ENCODE assay signal across 28 cellular contexts in the genomic region with DNA sequence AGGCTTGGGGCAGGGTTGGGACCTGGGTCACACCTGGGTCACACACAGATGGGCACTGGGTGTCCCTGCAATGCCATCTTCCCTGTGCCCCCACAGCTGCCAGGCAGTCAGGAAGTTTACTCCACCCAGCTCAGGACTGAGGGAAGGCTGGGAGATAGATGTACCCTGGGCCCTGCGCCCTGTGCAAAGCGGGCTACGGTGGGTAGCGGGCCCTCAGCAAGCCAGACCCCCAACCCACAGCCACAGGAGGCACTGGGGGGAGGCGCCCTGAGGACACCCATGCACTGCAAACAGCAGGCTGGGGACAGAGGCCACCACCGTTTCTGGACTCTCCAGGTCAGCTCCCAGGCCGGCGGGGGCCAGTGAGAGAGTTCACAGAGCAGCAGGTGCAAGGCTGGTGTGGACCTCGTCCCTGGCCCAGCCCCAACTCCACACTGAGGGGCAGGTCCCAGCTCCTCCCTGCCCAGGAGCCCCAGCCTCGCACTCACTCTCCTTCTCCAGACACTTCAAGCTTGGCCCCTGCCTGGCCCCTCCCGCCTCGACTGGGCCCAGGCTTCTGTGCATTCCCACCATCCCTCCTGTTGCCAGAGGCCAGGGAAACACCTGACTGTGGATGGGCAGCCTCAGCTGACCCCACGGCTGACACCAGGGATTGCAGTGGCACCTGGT. TPM values are rescaled to one million over a fixed set of nuclear protein-coding genes. Genes with fewer than 3 reads are reported as not detected.
DNase-seq lines count a peak whose midpoint lies in the region; ATAC-seq, FAIRE-seq and TF ChIP-seq lines count a peak whose summit lies in the region.
"Had no signal": no experiment of that assay in that cellular context is flagged by ENCODE, and none has a peak within 500 bp of the region (broad histone marks: within the 10 kb centered on the region; RNA-seq: fewer than 3 reads in every experiment).

No MANE protein-coding gene starts in this region.

- CTCF ChIA-PET in CD4-positive, alpha-beta T cell (lab: Charles Lee), result interaction anchor here (1.6 kb wide), 1 partner anchor 11 kb away, joined by 4 read pairs; no protein-coding TSS in a partner anchor

- intact Hi-C loops in CD4-positive, alpha-beta T cell (cut with DNase I, micrococcal nuclease), result no loop called here
- intact Hi-C loops in pancreas (cut with DNase I), result no loop called here
- intact Hi-C loops in transverse colon (cut with DNase I; ENCODE audit: low total_unique reads), result loop anchor here (10.0 kb wide), 1 partner anchor 818 kb away; no protein-coding TSS in a partner anchor

- H3K9ac ChIP-seq in KMS-11, result no peak overlapping the region

- H2AFZ ChIP-seq in KMS-11 (ENCODE audit: low read depth), result no peak overlapping the region
- H2AFZ ChIP-seq: GM23338 had no signal

- no peaks in the 10 kb centered on the region for H3K27me3 Mint-ChIP-seq in CD4-positive, alpha-beta T cell
- no peaks in the 10 kb centered on the region for H3K27me3 Mint-ChIP-seq in effector memory CD8-positive, alpha-beta T cell

- TF ChIP-seq EP300 in transverse colon (IDR thresholded peaks at IDR 0.05; ENCODE audit: low read depth), result no peak

- no peaks in the 10 kb centered on the region for H3K9me3 ChIP-seq in CD4-positive, alpha-beta T cell (ENCODE audit: control insufficient read depth, low read length)
- H3K9me3 ChIP-seq in pancreas (no peaks in the 10 kb centered on the region), transverse colon (no peaks in the 10 kb centered on the region)
- H3K9me3 ChIP-seq: body of pancreas, gastroesophageal sphincter, SJCRH30, tibial artery had no signal

- H3K4me3 ChIP-seq in KMS-11 (IDR thresholded peaks at IDR 0.05; ENCODE audit: insufficient read depth, low read depth, low read length), result no peak overlapping the region
- H3K4me3 ChIP-seq in pancreas, result no peak overlapping the region
- H3K4me3 ChIP-seq in transverse colon, result no peak overlapping the region
- H3K4me3 ChIP-seq: body of pancreas, gastroesophageal sphincter, GM23338, SJCRH30, tibial artery had no signal

- no peak for TF ChIP-seq CTCF in CD4-positive, alpha-beta T cell (IDR thresholded peaks at IDR 0.05)
- TF ChIP-seq CTCF in KMS-11 (conservative IDR thresholded peaks at IDR 0.05; ENCODE audit: low read depth, low read length), result 0 out of 2 replicates have a peak, but pooled peaks have one; percentile 0
- no peak for TF ChIP-seq CTCF in pancreas (IDR thresholded peaks at IDR 0.05)
- TF ChIP-seq CTCF in transverse colon (IDR thresholded peaks at IDR 0.05), result no peak

- H3K36me3 Mint-ChIP-seq in CD4-positive, alpha-beta T cell (ENCODE audit: low read depth), result peaks cover 5% of the 10 kb centered on the region
- peaks cover 88% of the 10 kb centered on the region for H3K36me3 Mint-ChIP-seq in effector memory CD8-positive, alpha-beta T cell (ENCODE audit: insufficient read depth)
- H3K36me3 Mint-ChIP-seq: activated naive CD4-positive, alpha-beta T cell treated with anti-CD3 and anti-CD28 coated beads, Interleukin-2, amount 50 U/mL, for 72 hours; WTC11 had no signal

- no peaks in the 10 kb centered on the region for H3K79me2 ChIP-seq in KMS-11 (ENCODE audit: insufficient read depth, low read depth)

- no peak overlapping the region for H3K4me2 ChIP-seq in KMS-11

- no peak for FAIRE-seq in pancreas (lab: Jason Lieb, UNC)

- DNase-seq in CD4-positive, alpha-beta T cell, result peak in 1 of 10 experiments; percentile 24
- DNase-seq in effector memory CD8-positive, alpha-beta T cell, result no peak
- DNase-seq in pancreas, result peak in 5 of 6 donors; percentile 18 to 79 (median 56)
- DNase-seq in kidney tubule cell (ENCODE audit: low spot score), result no peak
- DNase-seq in transverse colon, result no peak
- DNase-seq in stimulated activated CD4-positive, alpha-beta T cell treated with anti-CD3 and anti-CD28 coated beads, Interleukin-2, amount 100 ng/mL, for 24 hours, result no peak
- DNase-seq: activated T-cell treated with anti-CD3 and anti-CD28 coated beads, Interleukin-2, amount 50 U/mL, for 4 hours; COR-L47; dermis blood vessel endothelial cell; NCI-H1417 treated with DMSO at 0.1 percent for 48 hours; NCI-H526 treated with DMSO at 0.1 percent for 48 hours; SJCRH30; stimulated activated CD4-positive, alpha-beta T cell treated with anti-CD3 and anti-CD28 coated beads, Interleukin-1b, Interleukin-23, amount 100 ng/mL, for 48 hours; stimulated activated naive CD8-positive, alpha-beta T cell treated with anti-CD3 and anti-CD28 coated beads, Interleukin-15, Interleukin-2, amounts not matched to agents 100 U/mL and 50 U/mL, for 24 hours; tibial artery had no signal

- no peak for ATAC-seq in CD4-positive, alpha-beta T cell (ENCODE audit: poor library complexity)
- no peak for ATAC-seq in effector memory CD8-positive, alpha-beta T cell (replicated peaks)
- no peak for ATAC-seq in pancreas
- ATAC-seq in GM21381 (IDR thresholded peaks at IDR 0.05; ENCODE audit: unreplicated experiment), result no peak
- ATAC-seq: activated naive CD4-positive, alpha-beta T cell treated with anti-CD3 and anti-CD28 coated beads, Interleukin-2, amount 50 U/mL, for 72 hours; activated T-cell treated with anti-CD3 and anti-CD28 coated beads, Interleukin-2, amount 50 U/mL, for 4 hours; body of pancreas; gastroesophageal sphincter; left lobe of liver; stimulated activated naive CD8-positive, alpha-beta T cell treated with anti-CD3 and anti-CD28 coated beads, Interleukin-15, Interleukin-2, amounts not matched to agents 100 U/mL and 50 U/mL, for 24 hours; WTC11 had no signal

- no peaks in the 10 kb centered on the region for H4K20me1 ChIP-seq in KMS-11 (ENCODE audit: insufficient read depth)

- WGBS in pancreas, 2 donors, result 61 to 65% methylated on average over 13 of the region's 13 CpGs
- WGBS in transverse colon (ENCODE audit: low coverage in 1 of 2), 2 donors, result 43% methylated on average over 6 of the region's 13 CpGs; no CpG with 5 or more reads in 1 of the 2 donors

- POLR2A ChIA-PET in CD4-positive, alpha-beta T cell (lab: Charles Lee), result no interaction called here

- H3K27ac ChIP-seq in CD4-positive, alpha-beta T cell (ENCODE audit: low read depth, low read length), result no peak overlapping the region
- H3K27ac ChIP-seq in KMS-11 (no peak overlapping the region), pancreas (no peak overlapping the region), transverse colon (peak overlapping the region in 2 of 4 donors; percentile 28 to 34)
- H3K27ac ChIP-seq: body of pancreas, SJCRH30 had no signal

- H3K4me1 Mint-ChIP-seq in CD4-positive, alpha-beta T cell (ENCODE audit: low read depth), result peaks cover 15% of the 10 kb centered on the region
- H3K4me1 Mint-ChIP-seq in effector memory CD8-positive, alpha-beta T cell (ENCODE audit: low read depth in 2 of 2), result peaks cover 28 to 29% of the 10 kb centered on the region in 2 donors

- H3K36me3 ChIP-seq in KMS-11 (ENCODE audit: insufficient read depth), result no peaks in the 10 kb centered on the region
- H3K36me3 ChIP-seq in pancreas, result peaks cover 0 to 12% (median 0%) of the 10 kb centered on the region in 3 donors
- H3K36me3 ChIP-seq in transverse colon, result no peaks in the 10 kb centered on the region
- H3K36me3 ChIP-seq: SJCRH30 had no signal

- no peaks in the 10 kb centered on the region for H3K4me1 ChIP-seq in KMS-11 (ENCODE audit: low read depth, poor library complexity, severe bottlenecking)
- H3K4me1 ChIP-seq in pancreas, result peaks cover 0 to 21% (median 9%) of the 10 kb centered on the region in 3 donors
- H3K4me1 ChIP-seq in transverse colon, result peaks cover 38 to 65% (median 43%) of the 10 kb centered on the region in 4 donors

- peak overlapping the region; percentile 62 for H3K4me3 Mint-ChIP-seq in CD4-positive, alpha-beta T cell
- H3K4me3 Mint-ChIP-seq in effector memory CD8-positive, alpha-beta T cell, result peak overlapping the region; percentile 15 to 56
- H3K4me3 Mint-ChIP-seq: activated T-cell treated with anti-CD3 and anti-CD28 coated beads, Interleukin-2, amount 50 U/mL, for 4 hours; GM23338; WTC11 had no signal

- H3K27ac Mint-ChIP-seq in CD4-positive, alpha-beta T cell, result peak overlapping the region; percentile 28
- H3K27ac Mint-ChIP-seq in effector memory CD8-positive, alpha-beta T cell, result peak overlapping the region; percentile 93
- H3K27ac Mint-ChIP-seq: activated naive CD4-positive, alpha-beta T cell treated with anti-CD3 and anti-CD28 coated beads, Interleukin-2, amount 50 U/mL, for 72 hours; GM23338; WTC11 had no signal

- H3K27me3 ChIP-seq in CD4-positive, alpha-beta T cell (ENCODE audit: control insufficient read depth, insufficient read depth, low read length), result no peaks in the 10 kb centered on the region
- H3K27me3 ChIP-seq in KMS-11 (ENCODE audit: insufficient read depth, low read depth) (peaks cover 5% of the 10 kb centered on the region; the same call in 1 of the 2 replicates), pancreas (no peaks in the 10 kb centered on the region), transverse colon (no peaks in the 10 kb centered on the region)
- H3K27me3 ChIP-seq: body of pancreas, gastroesophageal sphincter, SJCRH30, tibial artery had no signal

- in situ Hi-C loops in transverse colon (cut with MboI; ENCODE audit: low pct_ligation_motif_present in 1 of 4, low pct_unique_long_range_greater_than_20kb in 1 of 4, low sequenced_read_pairs in 3 of 4), result no loop called here

- H3K9me3 Mint-ChIP-seq in CD4-positive, alpha-beta T cell, result no peaks in the 10 kb centered on the region
- no peaks in the 10 kb centered on the region for H3K9me3 Mint-ChIP-seq in effector memory CD8-positive, alpha-beta T cell
- H3K9me3 Mint-ChIP-seq: activated naive CD4-positive, alpha-beta T cell treated with anti-CD3 and anti-CD28 coated beads, Interleukin-2, amount 50 U/mL, for 72 hours; activated T-cell treated with anti-CD3 and anti-CD28 coated beads, Interleukin-2, amount 50 U/mL, for 4 hours; GM23338; WTC11 had no signal

- TF ChIP-seq POLR2A in transverse colon (IDR thresholded peaks at IDR 0.05), result no peak

RNA-seq across cellular contexts. Expression of a gene that starts 4.9 kb away (rescaled TPM):
- total RNA-seq in CD4-positive, alpha-beta T cell, result 10 to 100 TPM; 83.9 to 91.2 TPM
- total RNA-seq in pancreas, result 10 to 100 TPM in 4 of 6 donors, 1 to 10 TPM in 2; 6.4 to 23.5 (median 14.3) TPM
- 10 to 100 TPM; 11.8 to 12.7 TPM for polyA plus RNA-seq in pancreas
- 10 to 100 TPM; 13.3 to 31.8 (median 19.8) TPM for total RNA-seq in transverse colon

RNA-seq across cellular contexts. Expression of a gene that starts 17.9 kb away (rescaled TPM):
- total RNA-seq in CD4-positive, alpha-beta T cell, result not detected
- not detected for total RNA-seq in pancreas
- under 1 TPM in 1 of 2 donors, not detected in 1; 0.46 TPM for polyA plus RNA-seq in pancreas
- not detected for total RNA-seq in transverse colon
- total RNA-seq: activated naive CD4-positive, alpha-beta T cell treated with anti-CD3 and anti-CD28 coated beads, Interleukin-2, amount 50 U/mL, for 72 hours; activated T-cell treated with anti-CD3 and anti-CD28 coated beads, Interleukin-2, amount 50 U/mL, for 4 hours; body of pancreas; Daoy; dermis blood vessel endothelial cell; epithelial cell of proximal tubule; gastroesophageal sphincter; GM23338; HT1080; left lobe of liver; mucosa of gallbladder; SJCRH30; T-helper 2 cell treated with Interferon-gamma antibody and Interleukin-4, amounts not matched to agents 100 ng/mL and 5 ng/mL, for 36 hours; WTC11 had no signal
- polyA plus RNA-seq: GM23338 had no signal

RNA-seq across cellular contexts. Expression of a gene that starts 30.9 kb away (rescaled TPM):
- total RNA-seq in CD4-positive, alpha-beta T cell, result not detected
- not detected for total RNA-seq in pancreas
- under 1 TPM in 1 of 2 donors, not detected in 1; 0.15 TPM for polyA plus RNA-seq in pancreas
- total RNA-seq in transverse colon, result not detected
- total RNA-seq: activated naive CD4-positive, alpha-beta T cell treated with anti-CD3 and anti-CD28 coated beads, Interleukin-2, amount 50 U/mL, for 72 hours; activated T-cell treated with anti-CD3 and anti-CD28 coated beads, Interleukin-2, amount 50 U/mL, for 4 hours; body of pancreas; Daoy; dermis blood vessel endothelial cell; epithelial cell of proximal tubule; gastroesophageal sphincter; GM23338; HT1080; left lobe of liver; SJCRH30; T-helper 2 cell treated with Interferon-gamma antibody and Interleukin-4, amounts not matched to agents 100 ng/mL and 5 ng/mL, for 36 hours; WTC11 had no signal
- polyA plus RNA-seq: GM23338 had no signal

RNA-seq across cellular contexts. Expression of a gene that starts 41.1 kb away (rescaled TPM):
- not detected for total RNA-seq in CD4-positive, alpha-beta T cell
- total RNA-seq in pancreas (not detected), transverse colon (not detected)
- polyA plus RNA-seq in pancreas, result not detected
- total RNA-seq: activated naive CD4-positive, alpha-beta T cell treated with anti-CD3 and anti-CD28 coated beads, Interleukin-2, amount 50 U/mL, for 72 hours; activated T-cell treated with anti-CD3 and anti-CD28 coated beads, Interleukin-2, amount 50 U/mL, for 4 hours; body of pancreas; Daoy; dermis blood vessel endothelial cell; epithelial cell of proximal tubule; gastroesophageal sphincter; GM23338; HT1080; left lobe of liver; mucosa of gallbladder; SJCRH30; T-helper 2 cell treated with Interferon-gamma antibody and Interleukin-4, amounts not matched to agents 100 ng/mL and 5 ng/mL, for 36 hours; WTC11 had no signal
- polyA plus RNA-seq: GM23338 had no signal

RNA-seq across cellular contexts. Expression of a gene that starts 54.8 kb away (rescaled TPM):
- total RNA-seq in CD4-positive, alpha-beta T cell, result not detected
- total RNA-seq in pancreas (not detected), transverse colon (not detected)
- not detected for polyA plus RNA-seq in pancreas
- total RNA-seq: activated naive CD4-positive, alpha-beta T cell treated with anti-CD3 and anti-CD28 coated beads, Interleukin-2, amount 50 U/mL, for 72 hours; activated T-cell treated with anti-CD3 and anti-CD28 coated beads, Interleukin-2, amount 50 U/mL, for 4 hours; body of pancreas; Daoy; dermis blood vessel endothelial cell; epithelial cell of proximal tubule; gastroesophageal sphincter; GM23338; HT1080; left lobe of liver; mucosa of gallbladder; SJCRH30; T-helper 2 cell treated with Interferon-gamma antibody and Interleukin-4, amounts not matched to agents 100 ng/mL and 5 ng/mL, for 36 hours; WTC11 had no signal
- polyA plus RNA-seq: GM23338 had no signal

Comparison
In these comparisons a context has a peak if more than half of its experiments do, and no peak if none do; other contexts are left out.
1. DNase-seq: peak in pancreas (5 of 6); none in effector memory CD8-positive, alpha-beta T cell (0 of 3), kidney tubule cell (single experiment), transverse colon (single experiment) and stimulated activated CD4-positive, alpha-beta T cell treated with anti-CD3 and anti-CD28 coated beads, Interleukin-2, amount 100 ng/mL, for 24 hours (0 of 2).